Comparison of ENCODE assay signal across 8 cellular contexts in genomic region chr1:39609618-39610331, GRCh38. TPM values are rescaled to one million over a fixed set of nuclear protein-coding genes. Genes with fewer than 3 reads are reported as not detected.
DNase-seq lines count a peak whose midpoint lies in the region; ATAC-seq and TF ChIP-seq lines count a peak whose summit lies in the region.

No MANE protein-coding gene starts in this region.

- H3K36me3 ChIP-seq in Peyer's patch (no peaks in the 10 kb centered on the region), aorta (ENCODE audit: control insufficient read depth in 1 of 2, insufficient read depth in 2 of 2, low read length in 1 of 2) (peaks cover 0 to 2% of the 10 kb centered on the region in 2 donors)

- H3K9me3 ChIP-seq in Peyer's patch (no peaks in the 10 kb centered on the region), aorta (ENCODE audit: control insufficient read depth, low read length) (no peaks in the 10 kb centered on the region)

- no peak for TF ChIP-seq POLR2A in Peyer's patch (IDR thresholded peaks at IDR 0.05)

- TF ChIP-seq CTCF in HFF-Myc (IDR thresholded peaks at IDR 0.05; ENCODE audit: low read depth, low read length, missing control alignments) (peak; percentile 87), Peyer's patch (IDR thresholded peaks at IDR 0.05) (peak in 4 of 6 experiments; percentile 21 to 59 (median 48)), foreskin keratinocyte (conservative IDR thresholded peaks at IDR 0.05) (peak; percentile 72), progenitor cell of endocrine pancreas (IDR thresholded peaks at IDR 0.05; ENCODE audit: unreplicated experiment) (peak; percentile 82)

- H3K36me3 Mint-ChIP-seq in activated T-cell treated with anti-CD3 and anti-CD28 coated beads, Interleukin-2, amount 50 U/mL, for 72 hours (ENCODE audit: insufficient read depth in 2 of 2), result no peaks in the 10 kb centered on the region
- no peaks in the 10 kb centered on the region for H3K36me3 Mint-ChIP-seq in progenitor cell of endocrine pancreas (ENCODE audit: insufficient read depth)

- H3K27me3 ChIP-seq in Peyer's patch, result no peaks in the 10 kb centered on the region
- H3K27me3 ChIP-seq in foreskin keratinocyte, result no peaks in the 10 kb centered on the region
- H3K27me3 ChIP-seq in aorta (ENCODE audit: control insufficient read depth in 1 of 2, insufficient read depth in 2 of 2, low read length in 1 of 2), result no peaks in the 10 kb centered on the region

- no peaks in the 10 kb centered on the region for H3K9me3 Mint-ChIP-seq in activated T-cell treated with anti-CD3 and anti-CD28 coated beads, Interleukin-2, amount 50 U/mL, for 72 hours
- no peaks in the 10 kb centered on the region for H3K9me3 Mint-ChIP-seq in progenitor cell of endocrine pancreas (ENCODE audit: low read depth)

- peak; percentile 84 for DNase-seq in AG20443 (ENCODE audit: low spot score)
- no peak for DNase-seq in HFF-Myc (ENCODE audit: extremely low read depth, low read depth)
- peak; percentile 66 to 86 (median 69) for DNase-seq in Peyer's patch
- DNase-seq in activated T-cell treated with anti-CD3 and anti-CD28 coated beads, Interleukin-2, amount 50 U/mL, for 72 hours, result peak; percentile 80 to 85
- peak in 1 of 2 donors; percentile 9 for DNase-seq in foreskin keratinocyte
- DNase-seq in progenitor cell of endocrine pancreas (ENCODE audit: low spot score, unreplicated experiment), result peak; percentile 66
- DNase-seq in aorta, result peak; percentile 66 to 92
- no peak for DNase-seq in hippocampal formation (lab: John Stamatoyannopoulos, UW)

- peak; percentile 82 to 93 for ATAC-seq in activated T-cell treated with anti-CD3 and anti-CD28 coated beads, Interleukin-2, amount 50 U/mL, for 72 hours (replicated peaks in 1 of 2)
- ATAC-seq in foreskin keratinocyte, result peak; percentile 50
- peak; percentile 89 for ATAC-seq in aorta (ENCODE audit: low FRiP score)

- H3K4me3 ChIP-seq in HFF-Myc (replicated peaks; ENCODE audit: low read depth, low read length) (no peak overlapping the region), Peyer's patch (no peak overlapping the region), aorta (ENCODE audit: low read length in 2 of 2) (no peak overlapping the region)

- peaks cover 14% of the 10 kb centered on the region for H3K4me1 Mint-ChIP-seq in activated T-cell treated with anti-CD3 and anti-CD28 coated beads, Interleukin-2, amount 50 U/mL, for 72 hours (ENCODE audit: low read depth)
- H3K4me1 Mint-ChIP-seq in progenitor cell of endocrine pancreas (ENCODE audit: low read depth), result peaks cover 3% of the 10 kb centered on the region

- WGBS in aorta, 2 donors, result 45 to 46% methylated on average over 42 of the region's 42 CpGs

- H3K27ac ChIP-seq in Peyer's patch (no peak overlapping the region), foreskin keratinocyte (no peak overlapping the region), aorta (ENCODE audit: low read depth in 1 of 2, low read length in 2 of 2) (no peak overlapping the region)

- H3K27ac Mint-ChIP-seq in activated T-cell treated with anti-CD3 and anti-CD28 coated beads, Interleukin-2, amount 50 U/mL, for 72 hours, result no peak overlapping the region
- H3K27ac Mint-ChIP-seq in progenitor cell of endocrine pancreas, result no peak overlapping the region

- peak overlapping the region in 1 of 2 donors; percentile 20 for H3K4me3 Mint-ChIP-seq in activated T-cell treated with anti-CD3 and anti-CD28 coated beads, Interleukin-2, amount 50 U/mL, for 72 hours
- H3K4me3 Mint-ChIP-seq in progenitor cell of endocrine pancreas (ENCODE audit: low read depth), result peak overlapping the region; percentile 52

- H3K27me3 Mint-ChIP-seq in activated T-cell treated with anti-CD3 and anti-CD28 coated beads, Interleukin-2, amount 50 U/mL, for 72 hours (ENCODE audit: low read depth), result no peaks in the 10 kb centered on the region
- peaks cover 23% of the 10 kb centered on the region for H3K27me3 Mint-ChIP-seq in progenitor cell of endocrine pancreas

- H3K4me1 ChIP-seq in Peyer's patch, result peaks cover 0 to 6% (median 3%) of the 10 kb centered on the region in 4 donors
- H3K4me1 ChIP-seq in foreskin keratinocyte, result peaks cover 4% of the 10 kb centered on the region
- H3K4me1 ChIP-seq in aorta (ENCODE audit: control insufficient read depth in 1 of 2, insufficient read depth in 2 of 2, low read length in 2 of 2), result no peaks in the 10 kb centered on the region

- intact Hi-C loops in aorta (cut with DNase I), result loop anchor here (5.0 kb wide), 2 partner anchors 108 to 113 kb away; no protein-coding TSS in a partner anchor

RNA-seq across cellular contexts. Expression of gene HEYL, which starts 29.7 kb away (rescaled TPM):
- total RNA-seq in Peyer's patch, result 1 to 10 TPM in 2 of 4 donors, under 1 TPM in 1, not detected in 1; 0.95 to 5.8 (median 1.5) TPM
- under 1 TPM; 0.32 to 0.89 TPM for total RNA-seq in activated T-cell treated with anti-CD3 and anti-CD28 coated beads, Interleukin-2, amount 50 U/mL, for 72 hours
- 0.03 TPM in 1 of 2 replicates, not detected in the other for total RNA-seq in foreskin keratinocyte
- 0.06 TPM in 1 of 2 replicates, not detected in the other for polyA plus RNA-seq in foreskin keratinocyte
- total RNA-seq in progenitor cell of endocrine pancreas, result 4.3 and 5.2 TPM in 2 replicates
- 10 to 100 TPM; 26.3 to 35.4 TPM for total RNA-seq in aorta
- 10 to 100 TPM; 24.2 to 68.6 TPM for polyA plus RNA-seq in aorta

RNA-seq across cellular contexts. Expression of gene PABPC4, which starts 33.2 kb away (rescaled TPM):
- total RNA-seq in Peyer's patch (100 to 1,000 TPM; 110 to 177 (median 141) TPM), foreskin keratinocyte (201 and 204 TPM in 2 replicates), progenitor cell of endocrine pancreas (324 and 325 TPM in 2 replicates), aorta (100 to 1,000 TPM; 134 to 169 TPM)
- total RNA-seq in activated T-cell treated with anti-CD3 and anti-CD28 coated beads, Interleukin-2, amount 50 U/mL, for 72 hours, result 100 to 1,000 TPM; 333 to 424 TPM
- polyA plus RNA-seq in foreskin keratinocyte (126 and 137 TPM in 2 replicates), aorta (100 to 1,000 TPM in 1 of 2 donors, 10 to 100 TPM in 1; 87.9 to 114 TPM)

Comparison
In these comparisons a context has a peak if more than half of its experiments do, and no peak if none do; other contexts are left out.
1. DNase-seq: peak in AG20443 (single experiment), Peyer's patch (3 of 3), activated T-cell treated with anti-CD3 and anti-CD28 coated beads, Interleukin-2, amount 50 U/mL, for 72 hours (2 of 2), progenitor cell of endocrine pancreas (single experiment) and aorta (2 of 2); none in HFF-Myc (single experiment) and hippocampal formation (0 of 2).
2. Peak in every context shown above with its lines, with median percentiles within 50 percentile points of each other: CTCF ChIP-seq and ATAC-seq.